8 cellular contexts compared by ENCODE assay signal in the genomic region with DNA sequence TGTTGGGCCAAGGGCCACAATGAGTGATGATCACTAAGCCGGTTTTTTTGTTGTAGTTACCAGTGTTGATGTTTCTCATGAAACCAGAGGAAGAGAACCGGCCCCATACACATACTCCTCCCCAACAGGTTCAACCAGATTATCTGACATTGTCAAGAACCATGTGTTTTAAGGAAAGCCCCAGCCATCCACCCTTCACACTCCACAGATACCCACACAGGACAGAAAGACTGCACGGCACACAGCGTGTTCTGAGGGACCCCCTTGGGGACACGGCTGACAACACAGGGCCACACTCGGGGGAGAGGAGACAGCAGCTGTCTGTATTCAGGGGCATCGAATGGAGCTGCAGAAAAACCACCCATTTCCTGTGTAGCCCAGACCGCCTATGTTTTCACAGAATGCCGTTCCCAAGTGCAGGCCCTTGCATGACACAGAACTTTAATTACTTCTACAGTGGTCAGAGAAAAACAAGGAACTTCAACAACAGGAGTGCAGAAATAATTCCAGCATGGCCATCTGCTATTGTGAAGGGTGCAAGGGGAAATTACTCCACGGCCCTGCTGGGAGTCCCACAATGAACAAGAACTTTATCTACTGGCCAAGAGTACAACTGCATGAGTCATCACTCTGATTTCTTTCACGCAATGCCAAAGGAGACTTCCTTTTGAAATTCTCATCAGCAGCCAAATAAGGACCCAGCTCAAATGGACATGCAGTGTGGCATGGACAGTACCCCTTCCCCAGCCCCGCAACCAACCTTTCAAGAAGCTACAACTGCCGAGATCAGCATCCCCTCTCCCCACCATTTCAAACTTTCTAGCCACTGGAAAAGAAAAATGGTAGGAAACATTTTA. TPM values are rescaled to one million over a fixed set of nuclear protein-coding genes. Genes with fewer than 3 reads are reported as not detected.
DNase-seq lines count a peak whose midpoint lies in the region; ATAC-seq and TF ChIP-seq lines count a peak whose summit lies in the region.

No MANE protein-coding gene starts in this region.

- H3K4me3 ChIP-seq in GM08714 (ENCODE audit: low read length) (peak overlapping the region; percentile 92), astrocyte of the spinal cord (ENCODE audit: low read depth, low read length) (peak overlapping the region; percentile 83), right atrium auricular region (peak overlapping the region; percentile 98 to 99)

- ATAC-seq in HG03432 (IDR thresholded peaks at IDR 0.05; ENCODE audit: unreplicated experiment) (peak; percentile 17), HG03457 (IDR thresholded peaks at IDR 0.05; ENCODE audit: unreplicated experiment) (no peak)

- no peaks in the 10 kb centered on the region for H3K27me3 ChIP-seq in right atrium auricular region

- in situ Hi-C loops in SK-MEL-5 (cut with HindIII; ENCODE audit: low pct_unique_long_range_greater_than_20kb, low sequenced_read_pairs) (no loop called here), astrocyte of the spinal cord (cut with HindIII; ENCODE audit: low sequenced_read_pairs) (no loop called here)

- TF ChIP-seq CTCF in astrocyte of the spinal cord (IDR thresholded peaks at IDR 0.05; ENCODE audit: low read depth, low read length) (no peak), right atrium auricular region (IDR thresholded peaks at IDR 0.05) (no peak)

- peaks cover 0 to 50% of the 10 kb centered on the region in 2 donors for H3K4me1 ChIP-seq in right atrium auricular region

- DNase-seq in SK-MEL-5 (ENCODE audit: low read depth, low spot score) (peak; percentile 84), astrocyte of the spinal cord (ENCODE audit: low read depth, low spot score) (peak; percentile 94), right atrium auricular region (ENCODE audit: low spot score) (peak; percentile 89), pons (ENCODE audit: low spot score) (peak; percentile 98), SK-N-DZ (ENCODE audit: low spot score) (no peak)

- peaks cover 65% of the 10 kb centered on the region for H3K36me3 ChIP-seq in right atrium auricular region

- H3K9me3 ChIP-seq in right atrium auricular region, result no peaks in the 10 kb centered on the region

- H3K27ac ChIP-seq in right atrium auricular region, result peak overlapping the region; percentile 100

RNA-seq across cellular contexts. Expression of gene KLF6, which starts 2.3 kb away (rescaled TPM):
- 15.0 and 18.5 TPM in 2 replicates for total RNA-seq in SK-MEL-5 (2014; rRNA removed; shearing (Covaris generic))
- polyA plus RNA-seq in SK-MEL-5 (2015; cell fraction: cytosol; rRNA removed), result 34.5 and 48.0 TPM in 2 replicates
- polyA plus RNA-seq in SK-MEL-5 (2015; cell fraction: nucleus; rRNA removed), result 218 and 235 TPM in 2 replicates
- total RNA-seq in right atrium auricular region, result 10 to 100 TPM; 29.1 to 44.7 TPM
- polyA plus RNA-seq in SK-N-DZ (2014; cell fraction: cytosol; rRNA removed), result 2.4 and 2.5 TPM in 2 replicates
- polyA plus RNA-seq in SK-N-DZ (2014; cell fraction: nucleus; rRNA removed), result 6.6 and 14.0 TPM in 2 replicates
